In genomic region chr10:85927952-85928677, GRCh38 we compare ENCODE assay signal across 20 cellular contexts.
DNase-seq lines count a peak whose midpoint lies in the region; ATAC-seq and TF ChIP-seq lines count a peak whose summit lies in the region.
"Had no signal": no experiment of that assay in that cellular context is flagged by ENCODE, and none has a peak within 500 bp of the region (broad histone marks: within the 10 kb centered on the region; RNA-seq: fewer than 3 reads in every experiment).

No MANE protein-coding gene starts in this region.

- no peaks in the 10 kb centered on the region; the same call in 1 of the 2 replicates for H3K27me3 ChIP-seq in BLaER1
- H3K27me3 ChIP-seq: gastroesophageal sphincter, sigmoid colon had no signal

- H3K27me3 Mint-ChIP-seq in naive thymus-derived CD8-positive, alpha-beta T cell, result peaks cover 0 to 11% (median 0%) of the 10 kb centered on the region in 5 donors

- H4K20me1 ChIP-seq in BLaER1, result no peaks in the 10 kb centered on the region

- no peak for ATAC-seq in naive thymus-derived CD8-positive, alpha-beta T cell
- ATAC-seq: gastroesophageal sphincter had no signal

- no peak overlapping the region for H3K4me3 Mint-ChIP-seq in naive thymus-derived CD8-positive, alpha-beta T cell
- H3K4me3 Mint-ChIP-seq: B cell; neural crest cell; T-helper 2 cell treated with Interferon-gamma antibody and Interleukin-4, amounts not matched to agents 5 μg/mL and 100 μg/mL, for 36 hours had no signal

- POLR2A ChIA-PET in naive thymus-derived CD8-positive, alpha-beta T cell (lab: Charles Lee), result no interaction called here
- POLR2A ChIA-PET in GM10248 (lab: Yijun Ruan, JAX), result no interaction called here

- H3K36me3 ChIP-seq in BLaER1, result no peaks in the 10 kb centered on the region
- H3K36me3 ChIP-seq: gastroesophageal sphincter, sigmoid colon, thoracic aorta had no signal

- 0 out of 2 replicates have a peak overlapping the region, but pooled peaks have one; percentile 11 for H3K27ac ChIP-seq in BLaER1
- no peak overlapping the region for H3K27ac ChIP-seq in epithelial cell of prostate
- H3K27ac ChIP-seq: gastroesophageal sphincter, sigmoid colon, thoracic aorta had no signal

- no peaks in the 10 kb centered on the region for H3K4me1 Mint-ChIP-seq in naive thymus-derived CD8-positive, alpha-beta T cell
- H3K4me1 Mint-ChIP-seq: B cell, neural crest cell had no signal

- peak; percentile 7 for DNase-seq in LoVo (ENCODE audit: low spot score)
- DNase-seq in epithelial cell of prostate (ENCODE audit: low read depth, low spot score), result peak; percentile 45
- DNase-seq in medulla oblongata (ENCODE audit: extremely low spot score), result peak; percentile 58
- DNase-seq in naive thymus-derived CD8-positive, alpha-beta T cell, result no peak
- DNase-seq in GM10248 (ENCODE audit: extremely low spot score), result no peak
- no peak for DNase-seq in NCI-H2171 treated with DMSO at 0.1 percent for 48 hours (lab: John Stamatoyannopoulos, UW)
- no peak for DNase-seq in UCSD-AML1 (lab: John Stamatoyannopoulos, UW; ENCODE audit: unreplicated experiment)
- DNase-seq: activated CD4-positive, CD25-positive, alpha-beta regulatory T cell treated with anti-CD3 and anti-CD28 coated beads, Interleukin-2, amount 50 U/mL, for 72 hours; activated naive CD4-positive, alpha-beta T cell treated with Interleukin-2 at 50 U/mL for 16 hours; aorta; NCI-H2107; SIG-M5; sigmoid colon; stimulated activated CD4-positive, alpha-beta T cell treated with anti-CD3 and anti-CD28 coated beads, Interleukin-4, amount 100 ng/mL, for 1 hour had no signal

- no peak overlapping the region for H3K27ac Mint-ChIP-seq in naive thymus-derived CD8-positive, alpha-beta T cell
- H3K27ac Mint-ChIP-seq: B cell; T-helper 2 cell treated with Interferon-gamma antibody and Interleukin-4, amounts not matched to agents 5 μg/mL and 100 μg/mL, for 36 hours had no signal

- no peaks in the 10 kb centered on the region for H3K36me3 Mint-ChIP-seq in naive thymus-derived CD8-positive, alpha-beta T cell

- no peaks in the 10 kb centered on the region for H3K9me3 Mint-ChIP-seq in naive thymus-derived CD8-positive, alpha-beta T cell
- H3K9me3 Mint-ChIP-seq: neural crest cell; T-helper 2 cell treated with Interferon-gamma antibody and Interleukin-4, amounts not matched to agents 5 μg/mL and 100 μg/mL, for 36 hours had no signal

- H3K9me3 ChIP-seq in BLaER1, result no peaks in the 10 kb centered on the region
- H3K9me3 ChIP-seq: gastroesophageal sphincter, sigmoid colon, thoracic aorta had no signal

- peak overlapping the region; percentile 73 for H3K4me2 ChIP-seq in BLaER1

- no peak for TF ChIP-seq CTCF in GM10248 (IDR thresholded peaks at IDR 0.05; ENCODE audit: control extremely low read depth, extremely low read depth, low read depth, missing control alignments)

- no peak overlapping the region for H3K9ac ChIP-seq in BLaER1

- CTCF ChIA-PET in GM10248 (lab: Yijun Ruan, JAX), result no interaction called here

- H3K4me3 ChIP-seq in BLaER1, result no peak overlapping the region
- H3K4me3 ChIP-seq: gastroesophageal sphincter, sigmoid colon, thoracic aorta had no signal

- H3K4me1 ChIP-seq in BLaER1, result peaks cover 53% of the 10 kb centered on the region
- H3K4me1 ChIP-seq: gastroesophageal sphincter had no signal

Comparison
In these comparisons a context has a peak if more than half of its experiments do, and no peak if none do; other contexts are left out.
1. DNase-seq: peak in LoVo (single experiment), epithelial cell of prostate (single experiment) and medulla oblongata (single experiment); none in naive thymus-derived CD8-positive, alpha-beta T cell (0 of 10), GM10248 (single experiment), NCI-H2171 treated with DMSO at 0.1 percent for 48 hours (single experiment) and UCSD-AML1 (single experiment).